ENCODE assay signal across 12 cellular contexts in the genomic region with DNA sequence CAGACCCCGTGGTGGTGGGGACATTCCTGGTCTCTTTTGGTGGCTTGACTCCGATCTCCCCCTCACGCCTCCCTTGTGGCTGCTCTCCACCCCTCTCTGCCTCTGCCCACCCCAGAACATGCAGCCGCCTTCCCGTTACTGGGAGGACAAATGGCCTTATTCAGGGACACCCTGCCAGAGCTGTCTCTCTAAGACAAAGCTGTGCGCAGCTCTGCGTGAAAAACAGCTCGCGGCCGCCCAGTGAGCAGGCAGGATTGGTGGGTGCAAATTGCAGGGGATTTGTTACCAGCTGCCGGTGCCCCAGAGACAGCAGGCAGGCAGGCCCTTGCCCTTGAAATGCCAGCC.
DNase-seq lines count a peak whose midpoint lies in the region; ATAC-seq, FAIRE-seq and TF ChIP-seq lines count a peak whose summit lies in the region.
"Had no signal": no experiment of that assay in that cellular context is flagged by ENCODE, and none has a peak within 500 bp of the region (broad histone marks: within the 10 kb centered on the region; RNA-seq: fewer than 3 reads in every experiment).

No MANE protein-coding gene starts in this region.

- no peaks in the 10 kb centered on the region for H4K20me1 ChIP-seq in endothelial cell of umbilical vein (replicated peaks; ENCODE audit: control insufficient read depth, extremely low read depth, insufficient read depth, low read length)

- 77% methylated on average over 11 of the region's 11 CpGs for whole genome bisulfite sequencing in HUES64

- FAIRE-seq in endothelial cell of umbilical vein (lab: Jason Lieb, UNC): no peak
- FAIRE-seq: keratinocyte had no signal

- H3K36me3 ChIP-seq in HUES64 (ENCODE audit: insufficient read depth, low read length) (peaks cover 11% of the 10 kb centered on the region; the same call in 1 of the 2 replicates), endothelial cell of umbilical vein (ENCODE audit: control insufficient read depth in 2 of 2, extremely low read depth in 1 of 2, insufficient read depth in 2 of 2, low read length in 2 of 2) (peaks cover 0 to 14% of the 10 kb centered on the region in 2 experiments)

- H3K27ac ChIP-seq in HUES64 (ENCODE audit: low read depth, low read length) (peak overlapping the region; percentile 48), endothelial cell of umbilical vein (ENCODE audit: insufficient read depth, low read depth, low read length) (peak overlapping the region; percentile 13)
- H3K27ac ChIP-seq: C4-2B had no signal

- no peaks in the 10 kb centered on the region for H3K9me1 ChIP-seq in endothelial cell of umbilical vein (replicated peaks; ENCODE audit: control insufficient read depth, extremely low read depth, insufficient read depth, low read length)

- H3K4me1 ChIP-seq in HUES64 (ENCODE audit: insufficient read depth, low read length) (peaks cover 41% of the 10 kb centered on the region), endothelial cell of umbilical vein (ENCODE audit: control insufficient read depth, extremely low read depth, insufficient read depth, low read length) (peaks cover 20% of the 10 kb centered on the region)

- peaks cover 4% of the 10 kb centered on the region for H3K4me1 Mint-ChIP-seq in stimulated activated memory B cell treated with anti-CD40 and anti-IgM and Interleukin-4, amounts not matched to agents 10 μg/mL and 1 μg/mL and 100 μg/mL, for 72 hours

- H3K9me3 ChIP-seq in HUES64 (ENCODE audit: insufficient read depth, low read depth, low read length) (no peaks in the 10 kb centered on the region), endothelial cell of umbilical vein (replicated peaks; ENCODE audit: control insufficient read depth, insufficient read depth, low read length) (no peaks in the 10 kb centered on the region)

- TF ChIP-seq CTCF in endothelial cell of umbilical vein (IDR thresholded peaks at IDR 0.05; ENCODE audit: extremely low read depth in 1 of 2, insufficient read depth in 1 of 2, low read depth in 1 of 2, low read length in 2 of 2): no peak

- dilution Hi-C loops in endothelial cell of umbilical vein (cut with MboI; ENCODE audit: extremely low pct_ligation_motif_present, low sequenced_read_pairs): no loop called here

- POLR2A ChIA-PET in endothelial cell of umbilical vein (lab: Charles Lee): no interaction called here

- H3K4me2 ChIP-seq in endothelial cell of umbilical vein (ENCODE audit: insufficient read depth, low read length): no peak overlapping the region

- intact Hi-C loops in endothelial cell of umbilical vein (cut with micrococcal nuclease): loop anchor here (1.0 kb wide), 1 partner anchor 43 kb away; no protein-coding TSS in a partner anchor

- ATAC-seq in stimulated activated memory B cell treated with anti-CD40 and anti-IgM and Interleukin-4, amounts not matched to agents 10 μg/mL and 1 μg/mL and 100 μg/mL, for 72 hours: no peak
- ATAC-seq in GM18870 (IDR thresholded peaks at IDR 0.05; ENCODE audit: unreplicated experiment): no peak
- ATAC-seq in HG03354 (IDR thresholded peaks at IDR 0.05; ENCODE audit: poor library complexity, severe bottlenecking, unreplicated experiment): no peak

- BruUV-seq in endothelial cell of umbilical vein (replicated peaks; lab: Mats Ljungman, UMichigan): no TSS peak

- TF ChIP-seq POLR2A in endothelial cell of umbilical vein (IDR thresholded peaks at IDR 0.05; ENCODE audit: low read depth, low read length): no peak

- H3K79me2 ChIP-seq in endothelial cell of umbilical vein (ENCODE audit: control insufficient read depth, insufficient read depth, low read length): no peaks in the 10 kb centered on the region

- no peaks in the 10 kb centered on the region for H3K27me3 Mint-ChIP-seq in stimulated activated memory B cell treated with anti-CD40 and anti-IgM and Interleukin-4, amounts not matched to agents 10 μg/mL and 1 μg/mL and 100 μg/mL, for 72 hours

- H3K4me3 Mint-ChIP-seq in stimulated activated memory B cell treated with anti-CD40 and anti-IgM and Interleukin-4, amounts not matched to agents 10 μg/mL and 1 μg/mL and 100 μg/mL, for 72 hours: no peak overlapping the region
- H3K4me3 Mint-ChIP-seq: T-helper 2 cell treated with Interferon-gamma antibody and Interleukin-4, amounts not matched to agents 5 μg/mL and 100 μg/mL, for 36 hours had no signal

- DNase-seq in endothelial cell of umbilical vein (ENCODE audit: low read depth, low spot score): no peak
- DNase-seq in middle frontal gyrus (ENCODE audit: extremely low spot score, low spot score): peak; percentile 18
- no peak for DNase-seq in HuH-7.5 (ENCODE audit: low spot score)
- DNase-seq in NCI-H2196 treated with DMSO at 0.1 percent for 48 hours (lab: John Stamatoyannopoulos, UW; ENCODE audit: unreplicated experiment): no peak
- DNase-seq: NCI-H2081 had no signal

- no peaks in the 10 kb centered on the region for H3K36me3 Mint-ChIP-seq in stimulated activated memory B cell treated with anti-CD40 and anti-IgM and Interleukin-4, amounts not matched to agents 10 μg/mL and 1 μg/mL and 100 μg/mL, for 72 hours

- H3K27ac Mint-ChIP-seq in stimulated activated memory B cell treated with anti-CD40 and anti-IgM and Interleukin-4, amounts not matched to agents 10 μg/mL and 1 μg/mL and 100 μg/mL, for 72 hours: peak overlapping the region; percentile 31
- H3K27ac Mint-ChIP-seq: T-helper 2 cell treated with Interferon-gamma antibody and Interleukin-4, amounts not matched to agents 5 μg/mL and 100 μg/mL, for 36 hours had no signal

- H2AFZ ChIP-seq in endothelial cell of umbilical vein (ENCODE audit: low read depth, low read length): no peak overlapping the region

- CTCF ChIA-PET in endothelial cell of umbilical vein (lab: Charles Lee): no interaction called here

- no peak overlapping the region for H3K4me3 ChIP-seq in HUES64 (ENCODE audit: low read length)
- H3K4me3 ChIP-seq in endothelial cell of umbilical vein (replicated peaks in 1 of 3; ENCODE audit: insufficient read depth in 1 of 3, low read depth in 1 of 3, low read length in 3 of 3): no peak overlapping the region

- H3K9me3 Mint-ChIP-seq in stimulated activated memory B cell treated with anti-CD40 and anti-IgM and Interleukin-4, amounts not matched to agents 10 μg/mL and 1 μg/mL and 100 μg/mL, for 72 hours: no peaks in the 10 kb centered on the region
- H3K9me3 Mint-ChIP-seq: T-helper 2 cell treated with Interferon-gamma antibody and Interleukin-4, amounts not matched to agents 5 μg/mL and 100 μg/mL, for 36 hours had no signal

- 0 out of 2 replicates have a peak overlapping the region, but pooled peaks have one; percentile 17 for H3K9ac ChIP-seq in HUES64 (ENCODE audit: low read depth, low read length)
- H3K9ac ChIP-seq in endothelial cell of umbilical vein (replicated peaks; ENCODE audit: extremely low read depth, insufficient read depth, low read length): no peak overlapping the region

- H3K27me3 ChIP-seq in HUES64 (ENCODE audit: insufficient read depth, low read length) (no peaks in the 10 kb centered on the region), endothelial cell of umbilical vein (ENCODE audit: control insufficient read depth in 2 of 2, insufficient read depth in 2 of 2, low read length in 2 of 2) (no peaks in the 10 kb centered on the region)

TF ChIP-seq in endothelial cell of umbilical vein, 7 proteins besides CTCF, POLR2A, EP300 and RAD21:
- TF ChIP-seq, protein P1, sequence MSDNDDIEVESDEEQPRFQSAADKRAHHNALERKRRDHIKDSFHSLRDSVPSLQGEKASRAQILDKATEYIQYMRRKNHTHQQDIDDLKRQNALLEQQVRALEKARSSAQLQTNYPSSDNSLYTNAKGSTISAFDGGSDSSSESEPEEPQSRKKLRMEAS (IDR thresholded peaks at IDR 0.05; ENCODE audit: insufficient read depth, insufficient read length): no peak
- TF ChIP-seq JUN (IDR thresholded peaks at IDR 0.05; ENCODE audit: borderline replicate concordance, insufficient read depth, insufficient read length, low read depth) (no peak), EZH2 (IDR thresholded peaks at IDR 0.05; ENCODE audit: borderline replicate concordance, low read depth, low read length, severe bottlenecking) (no peak), MYC (IDR thresholded peaks at IDR 0.05; ENCODE audit: low read depth, low read length) (no peak), FOS (IDR thresholded peaks at IDR 0.05; ENCODE audit: borderline replicate concordance, insufficient read depth, low read length) (no peak), GATA2 (IDR thresholded peaks at IDR 0.05; ENCODE audit: insufficient read depth, insufficient read length, low read depth, low read length) (no peak), POLR2AphosphoS5 (IDR thresholded peaks at IDR 0.05; ENCODE audit: insufficient read depth, low read depth, low read length) (no peak)
